15 cellular contexts compared by ENCODE assay signal in the genomic region with DNA sequence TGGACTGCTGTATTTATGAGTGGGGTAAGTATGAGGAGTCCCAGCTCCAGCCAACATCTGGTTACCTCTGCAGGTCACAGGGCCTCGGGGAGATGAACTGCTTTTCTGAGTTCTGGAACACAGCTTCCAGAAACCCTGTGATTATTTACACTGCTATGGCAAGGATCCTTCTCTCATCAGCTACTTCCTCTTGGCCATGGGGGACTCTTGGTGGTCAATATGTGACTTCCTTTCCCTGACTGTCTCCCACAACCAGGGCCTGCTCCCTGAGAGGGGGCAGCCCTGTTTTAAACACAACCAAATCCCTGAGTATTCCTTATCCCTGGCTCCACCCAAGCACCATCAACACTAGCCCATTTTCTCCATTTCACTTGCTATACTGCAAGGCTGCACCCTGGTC. TPM values are rescaled to one million over a fixed set of nuclear protein-coding genes. Genes with fewer than 3 reads are reported as not detected.
DNase-seq lines count a peak whose midpoint lies in the region; ATAC-seq and TF ChIP-seq lines count a peak whose summit lies in the region.
"Had no signal": no experiment of that assay in that cellular context is flagged by ENCODE, and none has a peak within 500 bp of the region (broad histone marks: within the 10 kb centered on the region; RNA-seq: fewer than 3 reads in every experiment).

No MANE protein-coding gene starts in this region.

- H3K4me1 ChIP-seq in left ventricle myocardium inferior (peaks cover 53% of the 10 kb centered on the region), lower lobe of right lung (peaks cover 59% of the 10 kb centered on the region), foreskin keratinocyte (peaks cover 8% of the 10 kb centered on the region), SK-N-SH (ENCODE audit: control insufficient read depth in 1 of 2, insufficient read depth in 2 of 2, low read depth in 1 of 2, low read length in 1 of 2) (peaks cover 0 to 3% of the 10 kb centered on the region in 2 experiments; a peak in 1 of 4 replicates)

- H2AFZ ChIP-seq in SK-N-SH (ENCODE audit: low read depth): no peak overlapping the region

- H4K20me1 ChIP-seq in SK-N-SH (ENCODE audit: insufficient read depth): peaks cover 74% of the 10 kb centered on the region

- no peaks in the 10 kb centered on the region for H3K27me3 Mint-ChIP-seq in activated CD4-positive, alpha-beta memory T cell treated with anti-CD3 and anti-CD28 coated beads for 36 hours

- peaks cover 72% of the 10 kb centered on the region for H3K79me2 ChIP-seq in SK-N-SH (ENCODE audit: insufficient read depth)

- H3K9me2 ChIP-seq in SK-N-SH: no peaks in the 10 kb centered on the region

- peaks cover 37% of the 10 kb centered on the region for H3K36me3 ChIP-seq in left ventricle myocardium inferior
- peaks cover 44% of the 10 kb centered on the region for H3K36me3 ChIP-seq in lower lobe of right lung
- peaks cover 7 to 27% of the 10 kb centered on the region in 2 experiments for H3K36me3 ChIP-seq in SK-N-SH (replicated peaks in 1 of 2; ENCODE audit: control insufficient read depth in 1 of 2, insufficient read depth in 2 of 2, low read length in 1 of 2)

- H3K27ac ChIP-seq in left ventricle myocardium inferior (replicated peaks) (peak overlapping the region; percentile 65), lower lobe of right lung (peak overlapping the region; percentile 44), foreskin keratinocyte (no peak overlapping the region), SK-N-SH (ENCODE audit: low read depth in 2 of 2, low read length in 1 of 2) (no peak overlapping the region)
- H3K27ac ChIP-seq: VCaP had no signal

- CTCF ChIA-PET in activated CD4-positive, alpha-beta memory T cell treated with anti-CD3 and anti-CD28 coated beads for 36 hours (lab: Charles Lee): interaction anchor here (2.2 to 2.8 kb wide), 3 partner anchors 11 to 242 kb away, joined by 9 to 21 read pairs (median 13); partner anchors contain the start of genes RHOG and STIM1
- CTCF ChIA-PET in SK-N-SH (lab: Yijun Ruan, JAX): interaction anchor here (1.4 to 4.3 kb wide), 3 partner anchors 19 to 242 kb away, joined by 3 to 17 read pairs (median 7); partner anchors contain the start of gene STIM1

- H3K9ac ChIP-seq in SK-N-SH: no peak overlapping the region

- H3K9me3 ChIP-seq in left ventricle myocardium inferior (replicated peaks): no peaks in the 10 kb centered on the region
- no peaks in the 10 kb centered on the region for H3K9me3 ChIP-seq in lower lobe of right lung
- no peaks in the 10 kb centered on the region for H3K9me3 ChIP-seq in SK-N-SH

- WGBS in SK-N-SH (ENCODE audit: low lambda C conversion rate): 100% methylated on average over 1 of the region's 1 CpG

- peaks cover 77% of the 10 kb centered on the region for H3K4me1 Mint-ChIP-seq in activated CD4-positive, alpha-beta memory T cell treated with anti-CD3 and anti-CD28 coated beads for 36 hours (ENCODE audit: low read depth)

- DNase-seq in left ventricle myocardium inferior (no peak), Right ventricle myocardium superior (no peak), lower lobe of right lung (no peak), globus pallidus (ENCODE audit: low spot score) (no peak), foreskin keratinocyte (no peak), SK-N-SH (no peak)
- DNase-seq in activated CD4-positive, alpha-beta memory T cell treated with anti-CD3 and anti-CD28 coated beads for 36 hours: no peak
- DNase-seq: activated effector memory CD4-positive, alpha-beta T cell treated with anti-CD3 and anti-CD28 coated beads, Interleukin-2, amount 50 U/mL, for 16 hours; cerebellar nuclear complex; NCI-H1417; NCI-H510A treated with DMSO at 0.1 percent for 48 hours; RPMI8226 had no signal

- peaks cover 76% of the 10 kb centered on the region for H3K36me3 Mint-ChIP-seq in activated CD4-positive, alpha-beta memory T cell treated with anti-CD3 and anti-CD28 coated beads for 36 hours

- ATAC-seq in Right ventricle myocardium superior (ENCODE audit: poor library complexity) (no peak), lower lobe of right lung (no peak), foreskin keratinocyte (no peak), GM19463 (IDR thresholded peaks at IDR 0.05; ENCODE audit: unreplicated experiment) (no peak)
- ATAC-seq: HCT116 had no signal

- no peaks in the 10 kb centered on the region for H3K9me3 Mint-ChIP-seq in activated CD4-positive, alpha-beta memory T cell treated with anti-CD3 and anti-CD28 coated beads for 36 hours

- intact Hi-C loops in left ventricle myocardium inferior (cut with micrococcal nuclease) (no loop called here), Right ventricle myocardium superior (cut with DNase I) (no loop called here), lower lobe of right lung (cut with DNase I) (no loop called here)
- intact Hi-C loops in activated CD4-positive, alpha-beta memory T cell treated with anti-CD3 and anti-CD28 coated beads for 36 hours (cut with micrococcal nuclease): loop anchor here (1.0 kb wide), 1 partner anchor 9 kb away; no protein-coding TSS in a partner anchor

- H3K4me3 ChIP-seq in left ventricle myocardium inferior (no peak overlapping the region), lower lobe of right lung (no peak overlapping the region), SK-N-SH (ENCODE audit: low read depth in 2 of 2, low read length in 1 of 2) (no peak overlapping the region)

- peaks cover 10% of the 10 kb centered on the region for H3F3A ChIP-seq in SK-N-SH (replicated peaks; ENCODE audit: insufficient read depth)

- H3K4me3 Mint-ChIP-seq in activated CD4-positive, alpha-beta memory T cell treated with anti-CD3 and anti-CD28 coated beads for 36 hours: no peak overlapping the region

- no peak for TF ChIP-seq RAD21 in SK-N-SH (IDR thresholded peaks at IDR 0.05; ENCODE audit: low read length)

- H3K27ac Mint-ChIP-seq in activated CD4-positive, alpha-beta memory T cell treated with anti-CD3 and anti-CD28 coated beads for 36 hours: peak overlapping the region; percentile 92

- POLR2A ChIA-PET in activated CD4-positive, alpha-beta memory T cell treated with anti-CD3 and anti-CD28 coated beads for 36 hours (lab: Charles Lee): interaction anchor here (0.9 to 2.4 kb wide), 3 partner anchors 10 to 24 kb away, joined by 3 to 21 read pairs (median 4); partner anchors contain the start of genes PGAP2 and RHOG
- POLR2A ChIA-PET in SK-N-SH (lab: Yijun Ruan, JAX): interaction anchor here (1.9 kb wide), 1 partner anchor 10 kb away, joined by 6 read pairs; the partner anchor contains the start of gene RHOG

- no peak for TF ChIP-seq CTCF in left ventricle myocardium inferior (IDR thresholded peaks at IDR 0.05; ENCODE audit: borderline replicate concordance)
- TF ChIP-seq CTCF in lower lobe of right lung (IDR thresholded peaks at IDR 0.05): no peak
- TF ChIP-seq CTCF in foreskin keratinocyte (conservative IDR thresholded peaks at IDR 0.05): no peak
- TF ChIP-seq CTCF in SK-N-SH (IDR thresholded peaks at IDR 0.05): no peak

- TF ChIP-seq EP300 in SK-N-SH (IDR thresholded peaks at IDR 0.05; ENCODE audit: borderline replicate concordance in 1 of 2, low read depth in 1 of 2, low read length in 1 of 2): no peak

- no peak overlapping the region for H3K4me2 ChIP-seq in SK-N-SH

- no peaks in the 10 kb centered on the region for H3K27me3 ChIP-seq in left ventricle myocardium inferior (ENCODE audit: low read depth)
- H3K27me3 ChIP-seq in lower lobe of right lung (ENCODE audit: low read depth): no peaks in the 10 kb centered on the region
- H3K27me3 ChIP-seq in foreskin keratinocyte: no peaks in the 10 kb centered on the region
- no peaks in the 10 kb centered on the region for H3K27me3 ChIP-seq in SK-N-SH (ENCODE audit: insufficient read depth)

TF ChIP-seq in SK-N-SH, 30 proteins besides CTCF, POLR2A, EP300 and RAD21 (continues in another document):
- TF ChIP-seq RFX5 (IDR thresholded peaks at IDR 0.05; ENCODE audit: low read length): no peak

RNA-seq across cellular contexts. Expression of gene RHOG, which starts 10.0 kb away (rescaled TPM):
- total RNA-seq in left ventricle myocardium inferior (23.1 TPM), Right ventricle myocardium superior (22.3 TPM), lower lobe of right lung (86.5 TPM), foreskin keratinocyte (45.9 and 47.2 TPM in 2 replicates)
- 100 to 1,000 TPM; 181 to 186 TPM for total RNA-seq in activated CD4-positive, alpha-beta memory T cell treated with anti-CD3 and anti-CD28 coated beads for 36 hours
- polyA plus RNA-seq in foreskin keratinocyte (82.9 and 88.5 TPM in 2 replicates), SK-N-SH (2012; rRNA removed) (61.0 and 73.7 TPM in 2 replicates)
- 38.0 and 64.2 TPM in 2 replicates for polyA plus RNA-seq in SK-N-SH (2012; cell fraction: cytosol; rRNA removed)
- 27.9 and 34.4 TPM in 2 replicates for polyA plus RNA-seq in SK-N-SH (2012; cell fraction: nucleus; rRNA removed)

RNA-seq across cellular contexts. Expression of gene PGAP2, which starts 22.4 kb away (rescaled TPM):
- 27.8 TPM for total RNA-seq in left ventricle myocardium inferior
- 26.8 TPM for total RNA-seq in Right ventricle myocardium superior
- 10 to 100 TPM; 27.4 to 30.2 TPM for total RNA-seq in activated CD4-positive, alpha-beta memory T cell treated with anti-CD3 and anti-CD28 coated beads for 36 hours
- total RNA-seq in lower lobe of right lung: 23.8 TPM
- total RNA-seq in foreskin keratinocyte: 19.8 and 20.5 TPM in 2 replicates
- 25.5 and 26.8 TPM in 2 replicates for polyA plus RNA-seq in foreskin keratinocyte
- polyA plus RNA-seq in SK-N-SH (2012; rRNA removed): 41.3 and 44.1 TPM in 2 replicates
- polyA plus RNA-seq in SK-N-SH (2012; cell fraction: cytosol; rRNA removed): 23.0 and 29.7 TPM in 2 replicates
- 112 and 127 TPM in 2 replicates for polyA plus RNA-seq in SK-N-SH (2012; cell fraction: nucleus; rRNA removed)

RNA-seq across cellular contexts. Expression of gene STIM1, which starts 24.7 kb away (rescaled TPM):
- total RNA-seq in left ventricle myocardium inferior (32.0 TPM), Right ventricle myocardium superior (27.5 TPM), lower lobe of right lung (59.5 TPM), foreskin keratinocyte (22.8 and 24.7 TPM in 2 replicates)
- 10 to 100 TPM; 55.9 to 61.1 TPM for total RNA-seq in activated CD4-positive, alpha-beta memory T cell treated with anti-CD3 and anti-CD28 coated beads for 36 hours
- polyA plus RNA-seq in foreskin keratinocyte (13.0 and 13.6 TPM in 2 replicates), SK-N-SH (2012; rRNA removed) (21.8 and 29.5 TPM in 2 replicates)
- polyA plus RNA-seq in SK-N-SH (2012; cell fraction: cytosol; rRNA removed): 21.3 and 29.7 TPM in 2 replicates
- polyA plus RNA-seq in SK-N-SH (2012; cell fraction: nucleus; rRNA removed): 32.6 and 41.8 TPM in 2 replicates

RNA-seq across cellular contexts. Expression of gene NUP98, which starts 33.4 kb away (rescaled TPM):
- 37.3 TPM for total RNA-seq in left ventricle myocardium inferior
- total RNA-seq in Right ventricle myocardium superior: 43.2 TPM
- total RNA-seq in activated CD4-positive, alpha-beta memory T cell treated with anti-CD3 and anti-CD28 coated beads for 36 hours: 100 to 1,000 TPM in 1 of 2 experiments, 10 to 100 TPM in 1; 90.6 to 104 TPM
- total RNA-seq in lower lobe of right lung: 62.3 TPM
- 79.4 and 82.2 TPM in 2 replicates for total RNA-seq in foreskin keratinocyte
- 26.2 and 33.0 TPM in 2 replicates for polyA plus RNA-seq in foreskin keratinocyte
- polyA plus RNA-seq in SK-N-SH (2012; rRNA removed): 56.4 and 75.6 TPM in 2 replicates
- 37.1 and 49.1 TPM in 2 replicates for polyA plus RNA-seq in SK-N-SH (2012; cell fraction: cytosol; rRNA removed)
- polyA plus RNA-seq in SK-N-SH (2012; cell fraction: nucleus; rRNA removed): 137 and 139 TPM in 2 replicates

Comparison
In these comparisons a context has a peak if more than half of its experiments do, and no peak if none do; other contexts are left out.
1. H3K27ac ChIP-seq: peak in left ventricle myocardium inferior (single experiment) and lower lobe of right lung (single experiment); none in foreskin keratinocyte (single experiment) and SK-N-SH (0 of 2).